In the genomic region with DNA sequence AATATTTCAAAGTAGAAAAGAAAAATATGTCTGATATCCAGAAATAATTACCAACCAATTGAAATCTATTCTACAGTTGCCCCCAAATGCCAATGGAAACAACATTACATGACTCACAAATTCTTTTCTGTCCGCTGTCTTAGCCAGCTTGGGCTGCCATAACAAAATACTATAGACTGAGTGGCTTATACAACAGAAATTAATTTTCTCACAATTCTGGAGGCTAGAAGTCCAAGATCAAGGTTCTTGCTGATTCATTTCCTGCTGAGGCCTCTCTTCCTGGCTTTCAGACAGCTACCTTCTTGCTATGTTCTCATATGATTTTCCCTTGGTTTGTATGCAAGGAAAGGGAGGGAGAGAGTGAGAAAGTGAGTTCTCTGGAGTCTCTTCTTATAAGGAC, we compare ENCODE assay signal across 22 cellular contexts.
A peak's percentile ranks its signal among the peaks of the same experiment; 100 is the strongest.
DNase-seq lines count a peak whose midpoint lies in the region; ATAC-seq and TF ChIP-seq lines count a peak whose summit lies in the region.
"Had no signal": no experiment of that assay in that cellular context is flagged by ENCODE, and none has a peak within 500 bp of the region (broad histone marks: within the 10 kb centered on the region; RNA-seq: fewer than 3 reads in every experiment).

No MANE protein-coding gene starts in this region.

- peak; percentile 30 for ATAC-seq in left colon
- no peak for ATAC-seq in GM18907 (IDR thresholded peaks at IDR 0.05; ENCODE audit: unreplicated experiment)
- no peak for ATAC-seq in psoas muscle
- ATAC-seq: esophagus mucosa; natural killer cell treated with Interleukin-12 subunit alpha and Interleukin-12 subunit beta and Interleukin-15 and Interleukin-18, amount 100 ng/mL, for 72 hours had no signal

- H3K36me3 ChIP-seq in breast epithelium (no peaks in the 10 kb centered on the region), psoas muscle (ENCODE audit: insufficient read depth in 1 of 2, low read depth in 1 of 2) (no peaks in the 10 kb centered on the region)
- H3K36me3 ChIP-seq: BLaER1 treated with 17β-estradiol and CSF1 and Interleukin-3, amounts not matched to agents 10 nM and 100 nM had no signal

- no peak overlapping the region for H3K4me3 ChIP-seq in breast epithelium
- no peak overlapping the region for H3K4me3 ChIP-seq in psoas muscle
- H3K4me3 ChIP-seq: BLaER1 treated with 17β-estradiol and CSF1 and Interleukin-3, amounts not matched to agents 10 nM and 100 nM; hepatocyte; skin epidermis had no signal

- H3K4me3 Mint-ChIP-seq in MCF 10A (ENCODE audit: unreplicated experiment) = no peak overlapping the region
- H3K4me3 Mint-ChIP-seq in T-helper 2 cell treated with Interferon-gamma antibody and Interleukin-4, amounts not matched to agents 5 μg/mL and 100 μg/mL, for 36 hours = no peak overlapping the region
- H3K4me3 Mint-ChIP-seq: activated CD4-positive, alpha-beta T cell treated with anti-CD3 and anti-CD28 coated beads, Interleukin-2, amount 10 ng/mL, durations not matched to agents 7 days and 5 days; HFFc6; IgD-negative memory B cell; natural killer cell treated with Interleukin-12 subunit alpha and Interleukin-12 subunit beta and Interleukin-15 and Interleukin-18, amount 100 ng/mL, for 72 hours had no signal

- H3K27me3 ChIP-seq in breast epithelium (no peaks in the 10 kb centered on the region), psoas muscle (ENCODE audit: insufficient read depth in 3 of 3, low read length in 2 of 3) (no peaks in the 10 kb centered on the region)
- H3K27me3 ChIP-seq: BLaER1 treated with 17β-estradiol and CSF1 and Interleukin-3, amounts not matched to agents 10 nM and 100 nM; hepatocyte had no signal

- H3K36me3 Mint-ChIP-seq in MCF 10A (ENCODE audit: insufficient read depth, unreplicated experiment) = no peaks in the 10 kb centered on the region
- H3K36me3 Mint-ChIP-seq in T-helper 2 cell treated with Interferon-gamma antibody and Interleukin-4, amounts not matched to agents 5 μg/mL and 100 μg/mL, for 36 hours (ENCODE audit: low read depth) = no peaks in the 10 kb centered on the region
- H3K36me3 Mint-ChIP-seq: IgD-negative memory B cell; natural killer cell treated with Interleukin-12 subunit alpha and Interleukin-12 subunit beta and Interleukin-15 and Interleukin-18, amount 100 ng/mL, for 72 hours had no signal

- TF ChIP-seq POLR2A in breast epithelium (IDR thresholded peaks at IDR 0.05) = no peak

- 78 to 100% (median 96%) methylated on average over 1 of the region's 1 CpG for WGBS in psoas muscle, 3 donors

- no TSS peak for BruUV-seq in MCF 10A (replicated peaks; lab: Mats Ljungman, UMichigan)

- no peak for TF ChIP-seq CTCF in MCF 10A (IDR thresholded peaks at IDR 0.05; ENCODE audit: unreplicated experiment)
- TF ChIP-seq CTCF in breast epithelium (IDR thresholded peaks at IDR 0.05) = no peak
- no peak for TF ChIP-seq CTCF in psoas muscle (IDR thresholded peaks at IDR 0.05)

- H3K9me3 Mint-ChIP-seq in MCF 10A (ENCODE audit: unreplicated experiment) = peaks cover 10% of the 10 kb centered on the region
- no peaks in the 10 kb centered on the region for H3K9me3 Mint-ChIP-seq in T-helper 2 cell treated with Interferon-gamma antibody and Interleukin-4, amounts not matched to agents 5 μg/mL and 100 μg/mL, for 36 hours
- H3K9me3 Mint-ChIP-seq: activated CD4-positive, alpha-beta T cell treated with anti-CD3 and anti-CD28 coated beads, Interleukin-2, amount 10 ng/mL, durations not matched to agents 7 days and 5 days; IgD-negative memory B cell had no signal

- POLR2A ChIA-PET in MCF 10A (lab: Yijun Ruan, JAX) = no interaction called here

- intact Hi-C loops in MCF 10A (cut with micrococcal nuclease) (no loop called here), breast epithelium (cut with DNase I; ENCODE audit: low total_unique reads) (no loop called here), left colon (cut with DNase I, micrococcal nuclease) (no loop called here), psoas muscle (cut with DNase I) (no loop called here)

- DNase-seq in MCF 10A (ENCODE audit: unreplicated experiment) = peak; percentile 42
- no peak for DNase-seq in breast epithelium (ENCODE audit: low spot score in 2 of 2)
- DNase-seq in dermis blood vessel endothelial cell = peak; percentile 67
- no peak for DNase-seq in left colon
- DNase-seq in 8988T = no peak
- DNase-seq in psoas muscle = no peak
- no peak for DNase-seq in T-helper 2 cell treated with Interferon-gamma antibody and Interleukin-4, amounts not matched to agents 5 μg/mL and 100 μg/mL, for 36 hours (ENCODE audit: low spot score)
- DNase-seq: activated CD4-positive, alpha-beta T cell treated with anti-CD3 and anti-CD28 coated beads, Interleukin-2, amount 10 ng/mL, durations not matched to agents 7 days and 5 days; HFFc6; NCI-H1048; NCI-H1930; posterior cingulate gyrus; stimulated activated CD4-positive, alpha-beta T cell treated with anti-CD3 and anti-CD28 coated beads, Interleukin-4, amount 100 ng/mL, for 24 hours had no signal

- H3K27ac ChIP-seq in breast epithelium (no peak overlapping the region), psoas muscle (no peak overlapping the region)
- H3K27ac ChIP-seq: 22Rv1, hepatocyte, HL-60, skin epidermis had no signal

- CTCF ChIA-PET in MCF 10A (lab: Yijun Ruan, JAX) = interaction anchor here (1.4 kb wide), 1 partner anchor 15 kb away, joined by 6 read pairs; no protein-coding TSS in a partner anchor

- H3K27ac Mint-ChIP-seq in MCF 10A (ENCODE audit: low read depth, unreplicated experiment) = peak overlapping the region; percentile 13
- no peak overlapping the region for H3K27ac Mint-ChIP-seq in T-helper 2 cell treated with Interferon-gamma antibody and Interleukin-4, amounts not matched to agents 5 μg/mL and 100 μg/mL, for 36 hours
- H3K27ac Mint-ChIP-seq: activated CD4-positive, alpha-beta T cell treated with anti-CD3 and anti-CD28 coated beads, Interleukin-2, amount 10 ng/mL, durations not matched to agents 7 days and 5 days; HFFc6; natural killer cell treated with Interleukin-12 subunit alpha and Interleukin-12 subunit beta and Interleukin-15 and Interleukin-18, amount 100 ng/mL, for 72 hours had no signal

- H3K27me3 Mint-ChIP-seq in MCF 10A (ENCODE audit: insufficient read depth, unreplicated experiment) = no peaks in the 10 kb centered on the region
- no peaks in the 10 kb centered on the region for H3K27me3 Mint-ChIP-seq in T-helper 2 cell treated with Interferon-gamma antibody and Interleukin-4, amounts not matched to agents 5 μg/mL and 100 μg/mL, for 36 hours (ENCODE audit: low read depth)
- H3K27me3 Mint-ChIP-seq: activated CD4-positive, alpha-beta T cell treated with anti-CD3 and anti-CD28 coated beads, Interleukin-2, amount 10 ng/mL, durations not matched to agents 7 days and 5 days; natural killer cell treated with Interleukin-12 subunit alpha and Interleukin-12 subunit beta and Interleukin-15 and Interleukin-18, amount 100 ng/mL, for 72 hours had no signal

- peaks cover 27% of the 10 kb centered on the region for H3K4me1 Mint-ChIP-seq in MCF 10A (ENCODE audit: insufficient read depth, unreplicated experiment)
- no peaks in the 10 kb centered on the region for H3K4me1 Mint-ChIP-seq in T-helper 2 cell treated with Interferon-gamma antibody and Interleukin-4, amounts not matched to agents 5 μg/mL and 100 μg/mL, for 36 hours (ENCODE audit: low read depth)
- H3K4me1 Mint-ChIP-seq: activated CD4-positive, alpha-beta T cell treated with anti-CD3 and anti-CD28 coated beads, Interleukin-2, amount 10 ng/mL, durations not matched to agents 7 days and 5 days had no signal

- H3K9me3 ChIP-seq in breast epithelium = no peaks in the 10 kb centered on the region
- no peaks in the 10 kb centered on the region for H3K9me3 ChIP-seq in psoas muscle
- H3K9me3 ChIP-seq: BLaER1 treated with 17β-estradiol and CSF1 and Interleukin-3, amounts not matched to agents 10 nM and 100 nM had no signal

- H3K4me1 ChIP-seq in breast epithelium (no peaks in the 10 kb centered on the region), psoas muscle (no peaks in the 10 kb centered on the region)

Comparison
In these comparisons a context has a peak if more than half of its experiments do, and no peak if none do; other contexts are left out.
1. DNase-seq: peak in MCF 10A (single experiment) and dermis blood vessel endothelial cell (single experiment); none in breast epithelium (0 of 2), left colon (0 of 2), 8988T (single experiment), psoas muscle (0 of 2) and T-helper 2 cell treated with Interferon-gamma antibody and Interleukin-4, amounts not matched to agents 5 μg/mL and 100 μg/mL, for 36 hours (single experiment).